ENCODE assay signal across 27 cellular contexts in genomic region chr17:27525316-27525715, GRCh38.
"Had no signal": no experiment of that assay in that cellular context is flagged by ENCODE, and none has a peak within 500 bp of the region (broad histone marks: within the 10 kb centered on the region; RNA-seq: fewer than 3 reads in every experiment).

No MANE protein-coding gene starts in this region.

- H3K4me3 Mint-ChIP-seq: activated CD4-positive, alpha-beta memory T cell treated with anti-CD3 and anti-CD28 coated beads, Interleukin-2, amount 10 ng/mL, durations not matched to agents 7 days and 5 days; activated CD4-positive, alpha-beta T cell treated with anti-CD3 and anti-CD28 coated beads for 36 hours; activated naive CD8-positive, alpha-beta T cell treated with anti-CD3 and anti-CD28 coated beads, Interleukin-2, amount 10 ng/mL, durations not matched to agents 7 days and 5 days had no signal

- H3K4me3 ChIP-seq: adrenal gland, Peyer's patch, SJCRH30 had no signal

- H3K9me3 Mint-ChIP-seq: activated CD4-positive, alpha-beta memory T cell treated with anti-CD3 and anti-CD28 coated beads, Interleukin-2, amount 10 ng/mL, durations not matched to agents 7 days and 5 days; activated naive CD8-positive, alpha-beta T cell treated with anti-CD3 and anti-CD28 coated beads, Interleukin-2, amount 10 ng/mL, durations not matched to agents 7 days and 5 days; activated T-cell treated with anti-CD3 and anti-CD28 coated beads, Interleukin-2, amount 50 U/mL, for 72 hours had no signal

- H3K4me2 ChIP-seq: SK-N-SH had no signal

- DNase-seq: activated CD4-positive, alpha-beta memory T cell treated with anti-CD3 and anti-CD28 coated beads, Interleukin-2, amount 10 ng/mL, durations not matched to agents 7 days and 5 days; activated CD4-positive, alpha-beta T cell treated with anti-CD3 and anti-CD28 coated beads for 36 hours; activated CD4-positive, alpha-beta T cell treated with anti-CD3 and anti-CD28 coated beads, Interleukin-2, amount 50 U/mL, for 1 hour; activated CD8-positive, alpha-beta memory T cell treated with anti-CD3 and anti-CD28 coated beads, Interleukin-2, amount 50 U/mL, for 4 hours; activated naive CD4-positive, alpha-beta T cell treated with anti-CD3 and anti-CD28 coated beads, Interleukin-2, amount 50 U/mL, for 16 hours; activated naive CD8-positive, alpha-beta T cell treated with anti-CD3 and anti-CD28 coated beads, Interleukin-2, amount 10 ng/mL, durations not matched to agents 7 days and 5 days; activated T-cell treated with anti-CD3 and anti-CD28 coated beads, Interleukin-2, amount 50 U/mL, for 72 hours; adrenal gland; aorta; central memory CD4-positive, alpha-beta T cell; KBM-7; NCI-H1048; NCI-H146; NCI-H187 treated with DMSO at 0.1 percent for 48 hours; NCI-H2107; NCI-H2171 treated with DMSO at 0.1 percent for 48 hours; NCI-H226; NCI-H510A; NCI-H526 treated with DMSO at 0.1 percent for 48 hours; Peyer's patch; Right ventricle myocardium superior; SJCRH30; SK-N-SH; T-helper 1 cell had no signal

- H3K27ac ChIP-seq: Peyer's patch, RWPE1, SJCRH30, VCaP had no signal

- H3K9ac ChIP-seq: SK-N-SH had no signal

- H3K9me3 ChIP-seq: adrenal gland, Peyer's patch, SJCRH30, SK-N-SH had no signal

- H3K27me3 Mint-ChIP-seq: activated CD4-positive, alpha-beta memory T cell treated with anti-CD3 and anti-CD28 coated beads, Interleukin-2, amount 10 ng/mL, durations not matched to agents 7 days and 5 days; activated CD4-positive, alpha-beta T cell treated with anti-CD3 and anti-CD28 coated beads for 36 hours; activated naive CD8-positive, alpha-beta T cell treated with anti-CD3 and anti-CD28 coated beads, Interleukin-2, amount 10 ng/mL, durations not matched to agents 7 days and 5 days had no signal

- FAIRE-seq: bronchial epithelial cell had no signal

- ATAC-seq: activated CD4-positive, alpha-beta T cell treated with anti-CD3 and anti-CD28 coated beads for 36 hours; activated T-cell treated with anti-CD3 and anti-CD28 coated beads, Interleukin-2, amount 50 U/mL, for 72 hours had no signal

- H3K27me3 ChIP-seq: adrenal gland, Peyer's patch, SJCRH30 had no signal

- H3K36me3 ChIP-seq: adrenal gland, Peyer's patch, SJCRH30 had no signal

- H3K27ac Mint-ChIP-seq: activated CD4-positive, alpha-beta memory T cell treated with anti-CD3 and anti-CD28 coated beads, Interleukin-2, amount 10 ng/mL, durations not matched to agents 7 days and 5 days; activated CD4-positive, alpha-beta T cell treated with anti-CD3 and anti-CD28 coated beads for 36 hours; activated naive CD8-positive, alpha-beta T cell treated with anti-CD3 and anti-CD28 coated beads, Interleukin-2, amount 10 ng/mL, durations not matched to agents 7 days and 5 days had no signal
